20 cellular contexts compared by ENCODE assay signal in genomic region chr10:132374612-132375011, GRCh38. TPM values are rescaled to one million over a fixed set of nuclear protein-coding genes. Genes with fewer than 3 reads are reported as not detected.
DNase-seq lines count a peak whose midpoint lies in the region; ATAC-seq and TF ChIP-seq lines count a peak whose summit lies in the region.
"Had no signal": no experiment of that assay in that cellular context is flagged by ENCODE, and none has a peak within 500 bp of the region (broad histone marks: within the 10 kb centered on the region; RNA-seq: fewer than 3 reads in every experiment).

No MANE protein-coding gene starts in this region.

- peaks cover 2 to 5% (median 2%) of the 10 kb centered on the region in 3 experiments; a peak in 4 of 7 replicates for H3K36me3 Mint-ChIP-seq in H9 (ENCODE audit: insufficient read depth in 1 of 3, low read depth in 3 of 3)
- H3K36me3 Mint-ChIP-seq in glutamatergic neuron (ENCODE audit: unreplicated experiment), result peaks cover 10% of the 10 kb centered on the region

- no peaks in the 10 kb centered on the region for H3K79me1 ChIP-seq in H9 (ENCODE audit: insufficient read depth, low read depth, low read length, poor library complexity, severe bottlenecking)

- TF ChIP-seq CTCF in H9 (conservative IDR thresholded peaks at IDR 0.05) (no peak), glutamatergic neuron (IDR thresholded peaks at IDR 0.05; ENCODE audit: partially characterized antibody, unreplicated experiment) (no peak)

- H2BK20ac ChIP-seq in H9 (ENCODE audit: low read depth, low read length, poor library complexity, severe bottlenecking), result no peak overlapping the region

- H2BK12ac ChIP-seq in H9 (ENCODE audit: insufficient read length, low read depth, low read length), result no peak overlapping the region

- H3K79me2 ChIP-seq in H9 (ENCODE audit: insufficient read depth, low read length), result no peaks in the 10 kb centered on the region

- no peaks in the 10 kb centered on the region for H4K20me1 ChIP-seq in H9 (ENCODE audit: control insufficient read depth, insufficient read depth, insufficient read length)

- no peak overlapping the region for H3K27ac ChIP-seq in H9 (ENCODE audit: insufficient read length, low read depth, low read length)
- H3K27ac ChIP-seq: 22Rv1, RWPE1, SJSA1 had no signal

- H3K27me3 ChIP-seq in H9 (ENCODE audit: insufficient read depth, low read length), result no peaks in the 10 kb centered on the region
- H3K27me3 ChIP-seq: SJSA1 had no signal

- H3K23ac ChIP-seq in H9 (ENCODE audit: insufficient read length, low read depth, low read length), result no peak overlapping the region

- H2BK15ac ChIP-seq in H9 (ENCODE audit: low read depth, low read length), result 0 out of 2 replicates have a peak overlapping the region, but pooled peaks have one; percentile 45

- no peak overlapping the region for H3K4me3 Mint-ChIP-seq in H9
- H3K4me3 Mint-ChIP-seq in glutamatergic neuron (ENCODE audit: unreplicated experiment), result no peak overlapping the region
- H3K4me3 Mint-ChIP-seq: B cell; CD4-positive, alpha-beta T cell had no signal

- H3K9me3 Mint-ChIP-seq in H9, result peaks cover 2 to 3% of the 10 kb centered on the region in 2 experiments; a peak in 3 of 5 replicates
- H3K9me3 Mint-ChIP-seq in glutamatergic neuron (ENCODE audit: unreplicated experiment), result peaks cover 13% of the 10 kb centered on the region
- H3K9me3 Mint-ChIP-seq: CD4-positive, alpha-beta T cell had no signal

- no CpG with 5 or more reads among the region's 14 CpGs for WGBS in H9 (ENCODE audit: extremely low coverage, insufficient read length, low lambda C conversion rate)

- no peaks in the 10 kb centered on the region for H3K23me2 ChIP-seq in H9 (ENCODE audit: insufficient read length, low read depth, low read length, poor library complexity, severe bottlenecking)

- no peak overlapping the region for H3K4me2 ChIP-seq in H9 (ENCODE audit: insufficient read depth, insufficient read length, low read length)

- no peak overlapping the region for H2AK5ac ChIP-seq in H9 (ENCODE audit: insufficient read length, low read length)

- peaks cover 24 to 43% of the 10 kb centered on the region in 2 experiments for H3K4me1 Mint-ChIP-seq in H9
- peaks cover 23% of the 10 kb centered on the region for H3K4me1 Mint-ChIP-seq in glutamatergic neuron (ENCODE audit: low read depth, unreplicated experiment)
- H3K4me1 Mint-ChIP-seq: B cell had no signal

- H4K91ac ChIP-seq in H9 (ENCODE audit: insufficient read length, low read depth, low read length), result no peak overlapping the region

- peak; percentile 19 for DNase-seq in activated CD4-positive, CD25-positive, alpha-beta regulatory T cell treated with anti-CD3 and anti-CD28 coated beads, Interleukin-2, amount 50 U/mL, for 72 hours
- no peak for DNase-seq in activated CD4-positive, CD25-positive, alpha-beta regulatory T cell (lab: John Stamatoyannopoulos, UW)
- no peak for DNase-seq in H9
- DNase-seq in glutamatergic neuron, result peak; percentile 5
- DNase-seq in sciatic nerve (ENCODE audit: low spot score), result peak; percentile 34
- DNase-seq in NCI-H1930 (lab: John Stamatoyannopoulos, UW), result no peak
- DNase-seq: Caco-2, IMR-90, NCI-H1436, NCI-H2029, NCI-H345, NCI-H524 treated with DMSO at 0.1 percent for 48 hours, PC-3 had no signal

- H3K18ac ChIP-seq in H9 (ENCODE audit: insufficient read length, low read depth, low read length), result no peak overlapping the region

- no peak overlapping the region for H4K5ac ChIP-seq in H9 (ENCODE audit: insufficient read length, low read depth, low read length)

- H3K9ac ChIP-seq in H9 (ENCODE audit: extremely low read depth, insufficient read length, low read length), result no peak overlapping the region

- no peaks in the 10 kb centered on the region for H3K9me3 ChIP-seq in H9 (ENCODE audit: control insufficient read depth, low read depth, low read length)
- H3K9me3 ChIP-seq: Caco-2, SJSA1 had no signal

- no peak overlapping the region for H3K4ac ChIP-seq in H9 (ENCODE audit: low read depth, low read length)

- no peak overlapping the region for H3K56ac ChIP-seq in H9 (ENCODE audit: insufficient read length, low read depth, low read length)

- no peak overlapping the region for H3T11ph ChIP-seq in H9 (ENCODE audit: low read length)

- no peak overlapping the region for H4K8ac ChIP-seq in H9 (replicated peaks; ENCODE audit: insufficient read length, low read depth, low read length)

- H2BK120ac ChIP-seq in H9 (ENCODE audit: low read depth, low read length, poor library complexity, severe bottlenecking), result no peak overlapping the region

- peaks cover 4% of the 10 kb centered on the region; the same call in 1 of the 2 replicates for H3K4me1 ChIP-seq in H9 (ENCODE audit: insufficient read depth, low read length)
- H3K4me1 ChIP-seq: Caco-2, SJSA1 had no signal

- 0 out of 2 replicates have a peak overlapping the region, but pooled peaks have one; percentile 12 for H3K14ac ChIP-seq in H9 (ENCODE audit: insufficient read depth, low read length)

- H3K27me3 Mint-ChIP-seq in H9 (ENCODE audit: low read depth), result peaks cover 24% of the 10 kb centered on the region
- H3K27me3 Mint-ChIP-seq in glutamatergic neuron (ENCODE audit: unreplicated experiment), result peaks cover 7% of the 10 kb centered on the region
- H3K27me3 Mint-ChIP-seq: CD4-positive, alpha-beta T cell had no signal

- intact Hi-C loops in sciatic nerve (cut with DNase I), result no loop called here

- H2AFZ ChIP-seq in H9 (ENCODE audit: low read length), result no peak overlapping the region

- H2BK5ac ChIP-seq in H9 (ENCODE audit: insufficient read length, low read length), result no peak overlapping the region

- ATAC-seq in sciatic nerve, result no peak
- no peak for ATAC-seq in GM19467 (IDR thresholded peaks at IDR 0.05; ENCODE audit: unreplicated experiment)
- no peak for ATAC-seq in GM21367 (IDR thresholded peaks at IDR 0.05; ENCODE audit: unreplicated experiment)
- ATAC-seq: PC-3 had no signal

- H3K27ac Mint-ChIP-seq in H9 (no peak overlapping the region), glutamatergic neuron (ENCODE audit: unreplicated experiment) (no peak overlapping the region)
- H3K27ac Mint-ChIP-seq: B cell; CD4-positive, alpha-beta T cell had no signal

RNA-seq across cellular contexts. Expression of gene PWWP2B, which starts 22.4 kb away (rescaled TPM):
- total RNA-seq in H9 (2021) (9.5 and 10.0 TPM in 2 replicates), glutamatergic neuron (ENCODE audit: unreplicated experiment) (49.4 TPM), sciatic nerve (13.3 TPM)

RNA-seq across cellular contexts. Expression of gene LRRC27, which starts 42.6 kb away (rescaled TPM):
- 1.9 and 2.7 TPM in 2 replicates for total RNA-seq in H9 (2021)
- total RNA-seq in glutamatergic neuron (ENCODE audit: unreplicated experiment), result 13.8 TPM
- total RNA-seq in sciatic nerve, result 12.4 TPM

Comparison
In these comparisons a context has a peak if more than half of its experiments do, and no peak if none do; other contexts are left out.
1. DNase-seq: peak in activated CD4-positive, CD25-positive, alpha-beta regulatory T cell treated with anti-CD3 and anti-CD28 coated beads, Interleukin-2, amount 50 U/mL, for 72 hours (single experiment), glutamatergic neuron (single experiment) and sciatic nerve (single experiment); none in activated CD4-positive, CD25-positive, alpha-beta regulatory T cell (0 of 4), H9 (single experiment) and NCI-H1930 (0 of 2).